Comparison of ENCODE assay signal across 9 cellular contexts in genomic region chr12:122825773-122826724, GRCh38. TPM values are rescaled to one million over a fixed set of nuclear protein-coding genes. Genes with fewer than 3 reads are reported as not detected.
DNase-seq lines count a peak whose midpoint lies in the region; ATAC-seq and TF ChIP-seq lines count a peak whose summit lies in the region.
"Had no signal": no experiment of that assay in that cellular context is flagged by ENCODE, and none has a peak within 500 bp of the region (broad histone marks: within the 10 kb centered on the region; RNA-seq: fewer than 3 reads in every experiment).

No MANE protein-coding gene starts in this region.

- no TSS peak for BruUV-seq in mammary epithelial cell (replicated peaks; lab: Mats Ljungman, UMichigan)

- H3K27ac Mint-ChIP-seq in natural killer cell (no peak overlapping the region), glutamatergic neuron (ENCODE audit: unreplicated experiment) (no peak overlapping the region)

- H3K9me3 ChIP-seq in Karpas-422 (ENCODE audit: low read length) (no peaks in the 10 kb centered on the region), mammary epithelial cell (replicated peaks; ENCODE audit: insufficient read depth, low read length) (peaks cover 2% of the 10 kb centered on the region)

- H3K36me3 ChIP-seq in Karpas-422 (ENCODE audit: insufficient read depth, low read length), result no peaks in the 10 kb centered on the region
- no peaks in the 10 kb centered on the region for H3K36me3 ChIP-seq in mammary epithelial cell (ENCODE audit: insufficient read depth, low read length)

- intact Hi-C loops in mammary epithelial cell (cut with micrococcal nuclease), result no loop called here
- intact Hi-C loops in natural killer cell (cut with micrococcal nuclease), result no loop called here

- H3K4me3 ChIP-seq in AG10803 (ENCODE audit: low read length) (peak overlapping the region; percentile 57), Karpas-422 (ENCODE audit: low read length) (peak overlapping the region; percentile 35), mammary epithelial cell (replicated peaks in 1 of 3; ENCODE audit: insufficient read depth in 1 of 3, low read depth in 2 of 3, low read length in 3 of 3) (peak overlapping the region; percentile 29 to 82 (median 58))

- DNase-seq in AG10803 (ENCODE audit: low read depth), result no peak
- DNase-seq in Karpas-422, result peak; percentile 58
- DNase-seq in mammary epithelial cell, result no peak
- DNase-seq in natural killer cell, result no peak
- no peak for DNase-seq in hepatic stellate cell (ENCODE audit: low spot score)
- DNase-seq in glutamatergic neuron, result no peak
- DNase-seq in effector CD4-positive, alpha-beta T cell, result no peak
- DNase-seq: stimulated activated CD4-positive, alpha-beta T cell treated with anti-CD3 and anti-CD28 coated beads, Interleukin-2, amount 100 ng/mL, for 24 hours had no signal

- dilution Hi-C loops in mammary epithelial cell (cut with HindIII; ENCODE audit: low sequenced_read_pairs), result loop anchor here (5.0 to 25.0 kb wide), 2 partner anchors 71 to 411 kb away; partner anchors contain the start of genes MPHOSPH9, MTRFR and VPS37B

- H3K27ac ChIP-seq in Karpas-422 (ENCODE audit: low read length) (no peak overlapping the region; the same call in 1 of the 2 replicates), mammary epithelial cell (ENCODE audit: insufficient read depth, low read depth, low read length) (peak overlapping the region; percentile 51)

- H3K79me2 ChIP-seq in Karpas-422 (ENCODE audit: low read length) (no peaks in the 10 kb centered on the region), mammary epithelial cell (ENCODE audit: insufficient read depth, low read length) (no peaks in the 10 kb centered on the region)

- H2AFZ ChIP-seq in Karpas-422 (ENCODE audit: low read length) (peak overlapping the region; percentile 44), mammary epithelial cell (ENCODE audit: low read depth, low read length) (peak overlapping the region; percentile 80)

- no peak for TF ChIP-seq CTCF in AG10803 (conservative IDR thresholded peaks at IDR 0.05; ENCODE audit: low read length)
- TF ChIP-seq CTCF in mammary epithelial cell (conservative IDR thresholded peaks at IDR 0.05 in 1 of 2, IDR thresholded peaks at IDR 0.05 in 1 of 2; ENCODE audit: extremely low read depth in 1 of 2, insufficient read depth in 1 of 2, low read depth in 1 of 2, low read length in 2 of 2), result no peak
- TF ChIP-seq CTCF in natural killer cell (IDR thresholded peaks at IDR 0.05), result no peak
- no peak for TF ChIP-seq CTCF in glutamatergic neuron (IDR thresholded peaks at IDR 0.05; ENCODE audit: partially characterized antibody, unreplicated experiment)

- H3K27me3 Mint-ChIP-seq in natural killer cell (ENCODE audit: low read depth in 2 of 2) (no peaks in the 10 kb centered on the region), glutamatergic neuron (ENCODE audit: unreplicated experiment) (peaks cover 5% of the 10 kb centered on the region)

- H3K9me2 ChIP-seq in Karpas-422 (replicated peaks; ENCODE audit: insufficient read depth, low read length), result no peaks in the 10 kb centered on the region

- H3K4me3 Mint-ChIP-seq in natural killer cell, result peak overlapping the region; percentile 59
- no peak overlapping the region for H3K4me3 Mint-ChIP-seq in glutamatergic neuron (ENCODE audit: unreplicated experiment)

- H3K9ac ChIP-seq in Karpas-422 (ENCODE audit: low read length) (peak overlapping the region; percentile 19), mammary epithelial cell (ENCODE audit: insufficient read depth, low read length) (peak overlapping the region; percentile 64)

- H3K27me3 ChIP-seq in Karpas-422 (ENCODE audit: low read length) (no peaks in the 10 kb centered on the region), mammary epithelial cell (ENCODE audit: insufficient read depth, low read length) (no peaks in the 10 kb centered on the region)

- in situ Hi-C loops in mammary epithelial cell (cut with MboI; ENCODE audit: low sequenced_read_pairs in 2 of 2), result no loop called here

- H4K20me1 ChIP-seq in Karpas-422 (ENCODE audit: insufficient read depth, low read depth, low read length), result no peaks in the 10 kb centered on the region
- no peaks in the 10 kb centered on the region for H4K20me1 ChIP-seq in mammary epithelial cell (ENCODE audit: insufficient read depth, low read length)

- CTCF ChIA-PET in mammary epithelial cell (lab: Charles Lee; ENCODE audit: low non-redundant PET), result interaction anchor here (0.6 to 1.1 kb wide), 3 partner anchors 10 to 51 kb away, joined by 3 to 12 read pairs (median 7); partner anchors contain the start of gene HIP1R

- H3K4me2 ChIP-seq in Karpas-422 (ENCODE audit: low read depth, low read length, poor library complexity, severe bottlenecking) (peak overlapping the region; percentile 59), mammary epithelial cell (ENCODE audit: insufficient read depth, low read depth, low read length) (peak overlapping the region; percentile 92)

- H3K36me3 Mint-ChIP-seq in natural killer cell (no peaks in the 10 kb centered on the region), glutamatergic neuron (ENCODE audit: unreplicated experiment) (no peaks in the 10 kb centered on the region)

- H3K4me1 ChIP-seq in Karpas-422 (ENCODE audit: low read length) (peaks cover 42% of the 10 kb centered on the region), mammary epithelial cell (ENCODE audit: insufficient read depth, low read length) (peaks cover 8% of the 10 kb centered on the region)

- 9% methylated on average over 21 of the region's 22 CpGs for WGBS in mammary epithelial cell (ENCODE audit: low coverage, missing lambda C conversion rate)

- H3K4me1 Mint-ChIP-seq in natural killer cell, result no peaks in the 10 kb centered on the region
- H3K4me1 Mint-ChIP-seq in glutamatergic neuron (ENCODE audit: low read depth, unreplicated experiment), result no peaks in the 10 kb centered on the region

- no peaks in the 10 kb centered on the region for H3K9me3 Mint-ChIP-seq in natural killer cell
- H3K9me3 Mint-ChIP-seq in glutamatergic neuron (ENCODE audit: unreplicated experiment), result peaks cover 1% of the 10 kb centered on the region

- ATAC-seq in natural killer cell (no peak), GM18907 (IDR thresholded peaks at IDR 0.05; ENCODE audit: unreplicated experiment) (no peak)

RNA-seq across cellular contexts. Expression of gene HIP1R, which starts 9.2 kb away (rescaled TPM):
- total RNA-seq in Karpas-422 (2014; rRNA removed; shearing (Covaris generic); ENCODE audit: low replicate concordance), result 19.4 and 42.9 TPM in 2 replicates
- total RNA-seq in mammary epithelial cell (10 to 100 TPM; 52.1 to 59.7 TPM), natural killer cell (10 to 100 TPM; 78.6 to 93.1 (median 85.5) TPM), glutamatergic neuron (ENCODE audit: unreplicated experiment) (19.3 TPM)
- 22.5 TPM for polyA plus RNA-seq in mammary epithelial cell
- polyA minus RNA-seq in mammary epithelial cell, result 105 TPM

RNA-seq across cellular contexts. Expression of gene CCDC62, which starts 51.7 kb away (rescaled TPM):
- total RNA-seq in Karpas-422 (2014; rRNA removed; shearing (Covaris generic); ENCODE audit: low replicate concordance), result 0.47 and 2.2 TPM in 2 replicates
- total RNA-seq in mammary epithelial cell, result 1 to 10 TPM in 1 of 2 donors, under 1 TPM in 1; 0.26 to 1.0 TPM
- polyA plus RNA-seq in mammary epithelial cell, result 0.06 TPM
- polyA minus RNA-seq in mammary epithelial cell, result not detected
- total RNA-seq in natural killer cell, result 1 to 10 TPM in 1 of 3 donors, under 1 TPM in 2; 0.29 to 2.1 (median 0.85) TPM
- total RNA-seq in glutamatergic neuron (ENCODE audit: unreplicated experiment), result 0.78 TPM
